ENCODE assay signal across 8 cellular contexts in the genomic region with DNA sequence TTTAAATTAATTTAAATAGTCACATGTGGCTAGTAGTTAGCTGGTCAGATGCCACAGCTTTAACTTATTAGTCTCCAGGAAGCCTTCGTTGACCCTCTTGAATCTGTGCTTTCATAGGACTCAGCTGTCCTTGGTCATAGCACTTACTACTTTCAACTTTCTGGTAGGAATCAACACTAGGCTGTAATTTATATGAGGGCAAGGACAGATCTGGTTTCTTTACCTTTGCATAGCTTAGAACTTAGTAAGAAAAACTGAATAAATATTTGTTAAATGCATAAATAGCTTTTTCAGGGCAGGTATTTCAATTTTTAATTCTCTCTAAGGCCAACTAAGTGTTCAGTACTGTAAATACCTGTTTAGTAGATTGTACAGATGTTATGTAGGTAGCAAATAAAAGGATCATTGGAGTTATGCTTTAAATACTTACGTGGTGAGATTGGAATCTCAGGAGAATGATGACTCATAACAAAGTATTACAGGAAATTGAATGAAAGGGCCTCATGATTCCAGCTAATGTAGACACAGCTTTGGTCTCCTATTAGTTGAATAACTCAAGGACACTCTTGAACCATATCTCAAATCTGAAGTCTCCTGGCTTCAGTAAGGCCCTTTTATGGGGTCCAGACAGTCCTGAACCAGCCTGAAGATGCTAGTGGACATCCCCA. TPM values are rescaled to one million over a fixed set of nuclear protein-coding genes. Genes with fewer than 3 reads are reported as not detected.
A peak's percentile ranks its signal among the peaks of the same experiment; 100 is the strongest.
DNase-seq lines count a peak whose midpoint lies in the region; ATAC-seq and TF ChIP-seq lines count a peak whose summit lies in the region.

No MANE protein-coding gene starts in this region.

- ATAC-seq in left lung (peak; percentile 19), gastroesophageal sphincter (no peak)

- peaks cover 7 to 51% of the 10 kb centered on the region in 2 donors for H3K4me1 ChIP-seq in left lung
- peaks cover 4% of the 10 kb centered on the region for H3K4me1 ChIP-seq in ovary (ENCODE audit: insufficient read depth)
- H3K4me1 ChIP-seq in gastroesophageal sphincter, result peaks cover 0 to 60% (median 11%) of the 10 kb centered on the region in 3 donors

- 79 to 85% (median 83%) methylated on average over 2 of the region's 2 CpGs for WGBS in ovary, 3 donors
- 60 to 61% methylated on average over 2 of the region's 2 CpGs for WGBS in gastroesophageal sphincter (ENCODE audit: low coverage in 1 of 2), 2 donors

- H3K36me3 ChIP-seq in left lung, result peaks cover 0 to under 1% of the 10 kb centered on the region in 2 donors
- H3K36me3 ChIP-seq in ovary, result no peaks in the 10 kb centered on the region
- H3K36me3 ChIP-seq in gastroesophageal sphincter, result peaks cover 0 to 7% of the 10 kb centered on the region in 2 donors

- no peak for TF ChIP-seq EP300 in ovary (IDR thresholded peaks at IDR 0.05)
- no peak for TF ChIP-seq EP300 in gastroesophageal sphincter (IDR thresholded peaks at IDR 0.05)

- in situ Hi-C loops in astrocyte of the cerebellum (cut with HindIII; ENCODE audit: low sequenced_read_pairs), result no loop called here

- no peak for TF ChIP-seq CTCF in astrocyte of the cerebellum (IDR thresholded peaks at IDR 0.05; ENCODE audit: low read depth, low read length, missing control alignments)
- TF ChIP-seq CTCF in left lung (IDR thresholded peaks at IDR 0.05), result no peak
- no peak for TF ChIP-seq CTCF in ovary (IDR thresholded peaks at IDR 0.05)
- TF ChIP-seq CTCF in gastroesophageal sphincter (IDR thresholded peaks at IDR 0.05), result no peak

- no peak overlapping the region for H3K4me3 ChIP-seq in astrocyte of the cerebellum (ENCODE audit: low read depth, low read length)
- H3K4me3 ChIP-seq in left lung, result no peak overlapping the region
- no peak overlapping the region for H3K4me3 ChIP-seq in ovary
- H3K4me3 ChIP-seq in gastroesophageal sphincter, result no peak overlapping the region

- DNase-seq in A172 (ENCODE audit: low spot score), result peak; percentile 90
- DNase-seq in H4 (ENCODE audit: low spot score), result peak; percentile 67
- DNase-seq in astrocyte of the cerebellum (ENCODE audit: low read depth), result peak; percentile 60
- DNase-seq in left lung, result no peak
- no peak for DNase-seq in iPS-NIHi7 (ENCODE audit: extremely low spot score)
- DNase-seq in substantia nigra (lab: John Stamatoyannopoulos, UW), result no peak
- no peak for DNase-seq in ovary

- H3K27ac ChIP-seq in left lung, result peak overlapping the region; percentile 73 to 92
- H3K27ac ChIP-seq in substantia nigra (ENCODE audit: low read depth, low read length, poor library complexity, severe bottlenecking), result no peak overlapping the region
- H3K27ac ChIP-seq in ovary, result no peak overlapping the region
- H3K27ac ChIP-seq in gastroesophageal sphincter, result peak overlapping the region in 1 of 4 donors; percentile 48

- H3K9me3 ChIP-seq in left lung (no peaks in the 10 kb centered on the region), ovary (no peaks in the 10 kb centered on the region), gastroesophageal sphincter (no peaks in the 10 kb centered on the region)

- TF ChIP-seq POLR2A in ovary (IDR thresholded peaks at IDR 0.05) (no peak), gastroesophageal sphincter (IDR thresholded peaks at IDR 0.05) (no peak)

- H3K27me3 ChIP-seq in left lung, result peaks cover 0 to 26% of the 10 kb centered on the region in 2 donors
- H3K27me3 ChIP-seq in ovary, result no peaks in the 10 kb centered on the region
- no peaks in the 10 kb centered on the region for H3K27me3 ChIP-seq in gastroesophageal sphincter

- intact Hi-C loops in left lung (cut with DNase I), result no loop called here
- intact Hi-C loops in ovary (cut with DNase I), result no loop called here

RNA-seq across cellular contexts. Expression of gene CLIP4, which starts 2.6 kb away (rescaled TPM):
- 26.9 and 40.2 TPM in 2 replicates for total RNA-seq in A172 (2014; rRNA removed; shearing (Covaris generic))
- total RNA-seq in H4 (2014; rRNA removed; shearing (Covaris generic)), result 14.1 and 21.1 TPM in 2 replicates
- 10 to 100 TPM; 40.1 to 49.2 TPM for total RNA-seq in left lung
- 10 to 100 TPM; 40.2 to 64.7 (median 54.4) TPM for total RNA-seq in ovary
- polyA plus RNA-seq in ovary, result 10 to 100 TPM; 20.7 to 24.2 TPM
- 10 to 100 TPM; 64.7 to 96.0 (median 77.3) TPM for total RNA-seq in gastroesophageal sphincter

RNA-seq across cellular contexts. Expression of gene PCARE, which starts 43.4 kb away (rescaled TPM):
- not detected in 2 replicates for total RNA-seq in A172 (2014; rRNA removed; shearing (Covaris generic))
- not detected in 2 replicates for total RNA-seq in H4 (2014; rRNA removed; shearing (Covaris generic))
- total RNA-seq in left lung (under 1 TPM; 0.05 to 0.23 TPM), ovary (under 1 TPM; 0.08 to 0.27 (median 0.15) TPM), gastroesophageal sphincter (under 1 TPM in 1 of 4 donors, not detected in 3; under 0.01 TPM)
- polyA plus RNA-seq in ovary, result under 1 TPM; 0.30 to 0.50 TPM

Comparison
In these comparisons a context has a peak if more than half of its experiments do, and no peak if none do; other contexts are left out.
1. DNase-seq: peak in A172 (single experiment), H4 (single experiment) and astrocyte of the cerebellum (single experiment); none in left lung (0 of 2), iPS-NIHi7 (single experiment), substantia nigra (0 of 49) and ovary (0 of 5).
2. H3K27ac ChIP-seq: peak in left lung (2 of 2); none in substantia nigra (single experiment) and ovary (0 of 2).